In the genomic region with DNA sequence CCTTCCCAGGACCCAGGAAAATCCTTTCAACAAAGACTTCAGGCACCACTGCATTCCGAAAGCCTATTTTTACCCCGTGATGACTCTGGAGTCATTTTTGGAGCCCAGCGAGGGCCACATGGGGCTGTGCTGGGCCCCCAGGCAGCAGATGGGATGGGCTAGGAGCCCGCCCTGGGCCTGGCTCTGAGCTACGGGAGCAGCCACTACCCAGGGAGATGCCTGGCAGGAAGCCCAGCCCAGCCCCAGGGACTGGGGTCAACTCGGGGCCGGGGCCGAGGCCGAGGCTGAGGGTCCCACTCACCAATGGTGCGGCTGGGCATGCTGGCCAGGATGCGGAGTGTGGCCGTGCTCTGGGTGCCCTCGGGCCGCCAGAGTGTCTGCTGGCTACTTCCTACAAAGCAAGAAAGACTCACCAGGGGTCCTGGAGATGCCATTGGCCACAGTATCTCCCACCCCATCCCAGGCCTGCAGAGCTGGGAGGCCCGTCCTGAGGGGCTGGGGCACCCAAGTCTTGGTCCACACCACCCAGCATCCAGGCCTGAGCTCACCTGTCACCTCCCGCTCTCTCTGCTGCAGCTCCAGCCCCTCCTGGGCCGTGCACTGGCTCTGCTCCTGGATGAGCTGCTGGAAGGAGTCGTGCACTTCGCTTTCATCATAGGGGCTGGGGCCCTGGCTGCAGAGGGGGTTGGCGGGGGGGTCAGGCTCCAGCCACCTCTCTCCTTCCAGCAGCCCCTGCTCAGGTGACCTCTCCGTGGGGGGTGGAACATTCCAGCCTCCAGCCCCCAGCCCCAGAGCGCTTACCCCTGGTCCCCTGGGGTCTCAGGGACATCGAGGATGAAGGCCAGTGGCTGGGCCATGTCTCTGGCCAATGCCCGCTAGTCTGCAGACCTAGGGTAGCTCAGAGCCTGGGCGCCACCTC, we compare ENCODE assay signal across 1 cellular context.
TF ChIP-seq lines count a peak whose summit lies in the region.

No MANE protein-coding gene starts in this region.

TF ChIP-seq in GM23338, 12 proteins besides CTCF, POLR2A, EP300 and RAD21:
- TF ChIP-seq, protein P1, sequence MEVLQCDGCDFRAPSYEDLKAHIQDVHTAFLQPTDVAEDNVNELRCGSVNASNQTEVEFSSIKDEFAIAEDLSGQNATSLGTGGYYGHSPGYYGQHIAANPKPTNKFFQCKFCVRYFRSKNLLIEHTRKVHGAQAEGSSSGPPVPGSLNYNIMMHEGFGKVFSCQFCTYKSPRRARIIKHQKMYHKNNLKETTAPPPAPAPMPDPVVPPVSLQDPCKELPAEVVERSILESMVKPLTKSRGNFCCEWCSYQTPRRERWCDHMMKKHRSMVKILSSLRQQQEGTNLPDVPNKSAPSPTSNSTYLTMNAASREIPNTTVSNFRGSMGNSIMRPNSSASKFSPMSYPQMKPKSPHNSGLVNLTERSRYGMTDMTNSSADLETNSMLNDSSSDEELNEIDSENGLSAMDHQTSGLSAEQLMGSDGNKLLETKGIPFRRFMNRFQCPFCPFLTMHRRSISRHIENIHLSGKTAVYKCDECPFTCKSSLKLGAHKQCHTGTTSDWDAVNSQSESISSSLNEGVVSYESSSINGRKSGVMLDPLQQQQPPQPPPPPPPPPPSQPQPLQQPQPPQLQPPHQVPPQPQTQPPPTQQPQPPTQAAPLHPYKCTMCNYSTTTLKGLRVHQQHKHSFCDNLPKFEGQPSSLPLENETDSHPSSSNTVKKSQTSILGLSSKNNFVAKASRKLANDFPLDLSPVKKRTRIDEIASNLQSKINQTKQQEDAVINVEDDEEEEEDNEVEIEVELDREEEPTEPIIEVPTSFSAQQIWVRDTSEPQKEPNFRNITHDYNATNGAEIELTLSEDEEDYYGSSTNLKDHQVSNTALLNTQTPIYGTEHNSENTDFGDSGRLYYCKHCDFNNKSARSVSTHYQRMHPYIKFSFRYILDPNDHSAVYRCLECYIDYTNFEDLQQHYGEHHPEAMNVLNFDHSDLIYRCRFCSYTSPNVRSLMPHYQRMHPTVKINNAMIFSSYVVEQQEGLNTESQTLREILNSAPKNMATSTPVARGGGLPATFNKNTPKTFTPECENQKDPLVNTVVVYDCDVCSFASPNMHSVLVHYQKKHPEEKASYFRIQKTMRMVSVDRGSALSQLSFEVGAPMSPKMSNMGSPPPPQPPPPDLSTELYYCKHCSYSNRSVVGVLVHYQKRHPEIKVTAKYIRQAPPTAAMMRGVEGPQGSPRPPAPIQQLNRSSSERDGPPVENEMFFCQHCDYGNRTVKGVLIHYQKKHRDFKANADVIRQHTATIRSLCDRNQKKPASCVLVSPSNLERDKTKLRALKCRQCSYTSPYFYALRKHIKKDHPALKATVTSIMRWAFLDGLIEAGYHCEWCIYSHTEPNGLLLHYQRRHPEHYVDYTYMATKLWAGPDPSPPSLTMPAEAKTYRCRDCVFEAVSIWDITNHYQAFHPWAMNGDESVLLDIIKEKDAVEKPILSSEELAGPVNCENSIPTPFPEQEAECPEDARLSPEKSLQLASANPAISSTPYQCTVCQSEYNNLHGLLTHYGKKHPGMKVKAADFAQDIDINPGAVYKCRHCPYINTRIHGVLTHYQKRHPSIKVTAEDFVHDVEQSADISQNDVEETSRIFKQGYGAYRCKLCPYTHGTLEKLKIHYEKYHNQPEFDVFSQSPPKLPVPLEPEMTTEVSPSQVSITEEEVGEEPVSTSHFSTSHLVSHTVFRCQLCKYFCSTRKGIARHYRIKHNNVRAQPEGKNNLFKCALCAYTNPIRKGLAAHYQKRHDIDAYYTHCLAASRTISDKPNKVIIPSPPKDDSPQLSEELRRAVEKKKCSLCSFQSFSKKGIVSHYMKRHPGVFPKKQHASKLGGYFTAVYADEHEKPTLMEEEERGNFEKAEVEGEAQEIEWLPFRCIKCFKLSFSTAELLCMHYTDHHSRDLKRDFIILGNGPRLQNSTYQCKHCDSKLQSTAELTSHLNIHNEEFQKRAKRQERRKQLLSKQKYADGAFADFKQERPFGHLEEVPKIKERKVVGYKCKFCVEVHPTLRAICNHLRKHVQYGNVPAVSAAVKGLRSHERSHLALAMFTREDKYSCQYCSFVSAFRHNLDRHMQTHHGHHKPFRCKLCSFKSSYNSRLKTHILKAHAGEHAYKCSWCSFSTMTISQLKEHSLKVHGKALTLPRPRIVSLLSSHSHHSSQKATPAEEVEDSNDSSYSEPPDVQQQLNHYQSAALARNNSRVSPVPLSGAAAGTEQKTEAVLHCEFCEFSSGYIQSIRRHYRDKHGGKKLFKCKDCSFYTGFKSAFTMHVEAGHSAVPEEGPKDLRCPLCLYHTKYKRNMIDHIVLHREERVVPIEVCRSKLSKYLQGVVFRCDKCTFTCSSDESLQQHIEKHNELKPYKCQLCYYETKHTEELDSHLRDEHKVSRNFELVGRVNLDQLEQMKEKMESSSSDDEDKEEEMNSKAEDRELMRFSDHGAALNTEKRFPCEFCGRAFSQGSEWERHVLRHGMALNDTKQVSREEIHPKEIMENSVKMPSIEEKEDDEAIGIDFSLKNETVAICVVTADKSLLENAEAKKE (CRISPR knock-in tag; IDR thresholded peaks at IDR 0.05) = no peak
- TF ChIP-seq EZH2phosphoT487 (IDR thresholded peaks at IDR 0.05; ENCODE audit: unreplicated experiment) (no peak), ZNF114 (CRISPR knock-in tag; IDR thresholded peaks at IDR 0.05) (no peak), ZNF331 (CRISPR knock-in tag; IDR thresholded peaks at IDR 0.05; ENCODE audit: low read depth) (no peak), NANOG (IDR thresholded peaks at IDR 0.05; ENCODE audit: borderline replicate concordance) (no peak), STAT1 (IDR thresholded peaks at IDR 0.05; ENCODE audit: unreplicated experiment) (no peak), POLR2AphosphoS5 (IDR thresholded peaks at IDR 0.05; ENCODE audit: low read depth) (no peak), CREB1 (CRISPR knock-in tag; IDR thresholded peaks at IDR 0.05; ENCODE audit: low read depth) (no peak), JUNB (IDR thresholded peaks at IDR 0.05; ENCODE audit: unreplicated experiment) (no peak), EZH2 (IDR thresholded peaks at IDR 0.05; ENCODE audit: low read depth, unreplicated experiment) (no peak)
- TF ChIP-seq, protein P2, sequence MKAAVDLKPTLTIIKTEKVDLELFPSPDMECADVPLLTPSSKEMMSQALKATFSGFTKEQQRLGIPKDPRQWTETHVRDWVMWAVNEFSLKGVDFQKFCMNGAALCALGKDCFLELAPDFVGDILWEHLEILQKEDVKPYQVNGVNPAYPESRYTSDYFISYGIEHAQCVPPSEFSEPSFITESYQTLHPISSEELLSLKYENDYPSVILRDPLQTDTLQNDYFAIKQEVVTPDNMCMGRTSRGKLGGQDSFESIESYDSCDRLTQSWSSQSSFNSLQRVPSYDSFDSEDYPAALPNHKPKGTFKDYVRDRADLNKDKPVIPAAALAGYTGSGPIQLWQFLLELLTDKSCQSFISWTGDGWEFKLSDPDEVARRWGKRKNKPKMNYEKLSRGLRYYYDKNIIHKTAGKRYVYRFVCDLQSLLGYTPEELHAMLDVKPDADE (IDR thresholded peaks at IDR 0.05) = no peak
- TF ChIP-seq, protein P3, sequence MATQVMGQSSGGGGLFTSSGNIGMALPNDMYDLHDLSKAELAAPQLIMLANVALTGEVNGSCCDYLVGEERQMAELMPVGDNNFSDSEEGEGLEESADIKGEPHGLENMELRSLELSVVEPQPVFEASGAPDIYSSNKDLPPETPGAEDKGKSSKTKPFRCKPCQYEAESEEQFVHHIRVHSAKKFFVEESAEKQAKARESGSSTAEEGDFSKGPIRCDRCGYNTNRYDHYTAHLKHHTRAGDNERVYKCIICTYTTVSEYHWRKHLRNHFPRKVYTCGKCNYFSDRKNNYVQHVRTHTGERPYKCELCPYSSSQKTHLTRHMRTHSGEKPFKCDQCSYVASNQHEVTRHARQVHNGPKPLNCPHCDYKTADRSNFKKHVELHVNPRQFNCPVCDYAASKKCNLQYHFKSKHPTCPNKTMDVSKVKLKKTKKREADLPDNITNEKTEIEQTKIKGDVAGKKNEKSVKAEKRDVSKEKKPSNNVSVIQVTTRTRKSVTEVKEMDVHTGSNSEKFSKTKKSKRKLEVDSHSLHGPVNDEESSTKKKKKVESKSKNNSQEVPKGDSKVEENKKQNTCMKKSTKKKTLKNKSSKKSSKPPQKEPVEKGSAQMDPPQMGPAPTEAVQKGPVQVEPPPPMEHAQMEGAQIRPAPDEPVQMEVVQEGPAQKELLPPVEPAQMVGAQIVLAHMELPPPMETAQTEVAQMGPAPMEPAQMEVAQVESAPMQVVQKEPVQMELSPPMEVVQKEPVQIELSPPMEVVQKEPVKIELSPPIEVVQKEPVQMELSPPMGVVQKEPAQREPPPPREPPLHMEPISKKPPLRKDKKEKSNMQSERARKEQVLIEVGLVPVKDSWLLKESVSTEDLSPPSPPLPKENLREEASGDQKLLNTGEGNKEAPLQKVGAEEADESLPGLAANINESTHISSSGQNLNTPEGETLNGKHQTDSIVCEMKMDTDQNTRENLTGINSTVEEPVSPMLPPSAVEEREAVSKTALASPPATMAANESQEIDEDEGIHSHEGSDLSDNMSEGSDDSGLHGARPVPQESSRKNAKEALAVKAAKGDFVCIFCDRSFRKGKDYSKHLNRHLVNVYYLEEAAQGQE (IDR thresholded peaks at IDR 0.05; ENCODE audit: unreplicated experiment) = no peak
